1 cellular context compared by ENCODE assay signal in the genomic region with DNA sequence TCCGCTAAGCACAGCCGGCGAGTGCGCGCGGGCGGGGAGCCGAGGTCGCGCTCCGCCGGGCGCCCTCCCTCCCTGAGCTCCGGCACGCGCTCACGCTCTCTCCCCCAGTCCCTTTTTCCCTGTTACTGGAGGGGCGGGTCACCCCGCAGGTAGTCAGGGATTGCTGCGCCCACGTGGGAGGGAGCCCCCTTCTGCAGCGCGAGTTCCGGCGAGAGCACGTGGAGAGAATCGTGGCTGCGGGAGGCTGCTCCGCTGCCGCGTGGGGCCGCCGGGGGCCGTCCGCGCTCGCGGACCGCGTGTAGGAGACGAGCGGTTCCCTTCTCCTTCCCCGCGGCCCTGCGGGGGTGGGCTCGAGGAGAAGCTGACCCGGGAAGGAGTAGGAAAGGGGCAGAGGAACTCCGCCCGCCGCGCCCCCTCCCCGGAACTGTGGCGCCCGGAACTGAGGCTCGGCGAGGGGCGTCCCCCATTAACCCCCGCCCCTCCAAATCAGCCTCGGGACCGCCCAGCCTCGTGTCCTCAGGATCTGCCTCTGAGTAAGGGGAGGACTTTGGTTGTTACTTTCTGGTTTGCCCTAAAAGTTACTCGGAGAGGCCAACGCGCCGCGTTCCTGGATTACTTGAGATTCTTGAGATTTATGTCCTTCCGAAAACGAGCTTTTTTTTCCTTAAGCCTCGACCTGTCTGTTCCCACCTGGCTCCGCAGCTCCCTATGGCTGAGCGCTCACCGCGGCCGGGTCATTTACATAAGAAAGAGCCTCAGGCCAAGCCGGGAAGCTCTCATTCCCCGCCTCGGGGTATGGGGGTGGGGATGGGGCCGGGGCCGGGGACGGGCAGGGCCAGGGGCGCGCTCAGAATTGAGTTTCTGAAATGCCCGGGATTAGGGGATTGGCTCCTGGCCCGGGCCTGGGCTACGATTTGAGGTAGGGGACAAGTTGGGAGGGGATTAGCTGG.
TF ChIP-seq lines count a peak whose summit lies in the region.

No MANE protein-coding gene starts in this region.

TF ChIP-seq in HCT116, 20 proteins besides CTCF, POLR2A, EP300 and RAD21 (continued from another document):
- TF ChIP-seq, protein P1, sequence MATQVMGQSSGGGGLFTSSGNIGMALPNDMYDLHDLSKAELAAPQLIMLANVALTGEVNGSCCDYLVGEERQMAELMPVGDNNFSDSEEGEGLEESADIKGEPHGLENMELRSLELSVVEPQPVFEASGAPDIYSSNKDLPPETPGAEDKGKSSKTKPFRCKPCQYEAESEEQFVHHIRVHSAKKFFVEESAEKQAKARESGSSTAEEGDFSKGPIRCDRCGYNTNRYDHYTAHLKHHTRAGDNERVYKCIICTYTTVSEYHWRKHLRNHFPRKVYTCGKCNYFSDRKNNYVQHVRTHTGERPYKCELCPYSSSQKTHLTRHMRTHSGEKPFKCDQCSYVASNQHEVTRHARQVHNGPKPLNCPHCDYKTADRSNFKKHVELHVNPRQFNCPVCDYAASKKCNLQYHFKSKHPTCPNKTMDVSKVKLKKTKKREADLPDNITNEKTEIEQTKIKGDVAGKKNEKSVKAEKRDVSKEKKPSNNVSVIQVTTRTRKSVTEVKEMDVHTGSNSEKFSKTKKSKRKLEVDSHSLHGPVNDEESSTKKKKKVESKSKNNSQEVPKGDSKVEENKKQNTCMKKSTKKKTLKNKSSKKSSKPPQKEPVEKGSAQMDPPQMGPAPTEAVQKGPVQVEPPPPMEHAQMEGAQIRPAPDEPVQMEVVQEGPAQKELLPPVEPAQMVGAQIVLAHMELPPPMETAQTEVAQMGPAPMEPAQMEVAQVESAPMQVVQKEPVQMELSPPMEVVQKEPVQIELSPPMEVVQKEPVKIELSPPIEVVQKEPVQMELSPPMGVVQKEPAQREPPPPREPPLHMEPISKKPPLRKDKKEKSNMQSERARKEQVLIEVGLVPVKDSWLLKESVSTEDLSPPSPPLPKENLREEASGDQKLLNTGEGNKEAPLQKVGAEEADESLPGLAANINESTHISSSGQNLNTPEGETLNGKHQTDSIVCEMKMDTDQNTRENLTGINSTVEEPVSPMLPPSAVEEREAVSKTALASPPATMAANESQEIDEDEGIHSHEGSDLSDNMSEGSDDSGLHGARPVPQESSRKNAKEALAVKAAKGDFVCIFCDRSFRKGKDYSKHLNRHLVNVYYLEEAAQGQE (IDR thresholded peaks at IDR 0.05; ENCODE audit: low read depth): no peak
- TF ChIP-seq SIN3A (IDR thresholded peaks at IDR 0.05; ENCODE audit: low read depth) (peak; percentile 59; the same call in 1 of the 2 replicates), POLR2AphosphoS5 (IDR thresholded peaks at IDR 0.05; ENCODE audit: low read depth, low read length) (peak; percentile 27; the same call in 1 of the 2 replicates), ZFX (IDR thresholded peaks at IDR 0.05) (peak; percentile 17; the same call in 1 of the 2 replicates)
